ENCODE assay signal across 20 cellular contexts in the genomic region with DNA sequence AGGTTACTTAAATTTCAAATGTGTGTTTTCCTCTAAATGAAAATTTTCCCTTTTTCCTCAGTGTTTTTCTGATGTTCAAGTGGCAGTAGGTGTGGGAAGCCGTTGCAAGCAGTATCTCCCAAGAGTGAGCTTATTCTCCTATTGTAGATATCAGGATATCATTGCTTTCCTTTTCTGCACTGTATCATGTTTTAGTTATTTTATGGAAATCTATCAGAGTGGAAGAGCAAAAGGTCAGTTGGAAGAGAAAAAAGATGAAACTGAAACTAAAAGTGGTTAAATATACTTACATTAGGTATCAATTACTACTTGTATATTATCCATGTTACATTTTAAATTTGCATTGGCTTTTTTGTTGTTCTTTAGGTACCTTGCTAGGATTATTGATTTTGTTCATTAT. TPM values are rescaled to one million over a fixed set of nuclear protein-coding genes. Genes with fewer than 3 reads are reported as not detected.
A peak's percentile ranks its signal among the peaks of the same experiment; 100 is the strongest.
DNase-seq lines count a peak whose midpoint lies in the region; ATAC-seq lines count a peak whose summit lies in the region.
"Had no signal": no experiment of that assay in that cellular context is flagged by ENCODE, and none has a peak within 500 bp of the region (broad histone marks: within the 10 kb centered on the region; RNA-seq: fewer than 3 reads in every experiment).

No MANE protein-coding gene starts in this region.

- DNase-seq in stimulated activated naive CD8-positive, alpha-beta T cell treated with anti-CD3 and anti-CD28 coated beads, Interleukin-15, Interleukin-2, amounts not matched to agents 100 U/mL and 50 U/mL, for 24 hours: no peak
- DNase-seq in NCI-H2029 (lab: John Stamatoyannopoulos, UW): peak; percentile 22
- no peak for DNase-seq in central memory CD8-positive, alpha-beta T cell (ENCODE audit: low spot score in 2 of 2)
- DNase-seq in mesenteric fat pad (ENCODE audit: low spot score): no peak
- no peak for DNase-seq in NCI-H1436 (lab: John Stamatoyannopoulos, UW)
- no peak for DNase-seq in NCI-H82 treated with DMSO at 0.1 percent for 48 hours (lab: John Stamatoyannopoulos, UW; ENCODE audit: unreplicated experiment)
- DNase-seq: foreskin keratinocyte, GDM1, hypothalamus, islet precursor cell, mammary epithelial cell, naive B cell, NCI-H2171, NCI-H526, PC-9, tibial artery had no signal

- H3K36me3 Mint-ChIP-seq in stimulated activated naive CD8-positive, alpha-beta T cell treated with anti-CD3 and anti-CD28 coated beads, Interleukin-15, Interleukin-2, amounts not matched to agents 100 ng/mL and 50 ng/mL, for 24 hours (ENCODE audit: low read depth): peaks cover 44% of the 10 kb centered on the region
- peaks cover 6% of the 10 kb centered on the region for H3K36me3 Mint-ChIP-seq in central memory CD8-positive, alpha-beta T cell (ENCODE audit: insufficient read depth)

- ATAC-seq in stimulated activated naive CD8-positive, alpha-beta T cell treated with anti-CD3 and anti-CD28 coated beads, Interleukin-15, Interleukin-2, amounts not matched to agents 100 U/mL and 50 U/mL, for 24 hours: no peak
- no peak for ATAC-seq in central memory CD8-positive, alpha-beta T cell (replicated peaks; ENCODE audit: extremely low read depth, poor library complexity, severe bottlenecking)
- ATAC-seq: foreskin keratinocyte; sciatic nerve; stimulated activated memory B cell treated with anti-CD40 and anti-IgM and Interleukin-4, amounts not matched to agents 10 μg/mL and 1 μg/mL and 100 μg/mL, for 72 hours had no signal

- H3K27me3 Mint-ChIP-seq in stimulated activated naive CD8-positive, alpha-beta T cell treated with anti-CD3 and anti-CD28 coated beads, Interleukin-15, Interleukin-2, amounts not matched to agents 100 ng/mL and 50 ng/mL, for 24 hours: no peaks in the 10 kb centered on the region
- no peaks in the 10 kb centered on the region for H3K27me3 Mint-ChIP-seq in central memory CD8-positive, alpha-beta T cell
- H3K27me3 Mint-ChIP-seq: naive B cell; stimulated activated memory B cell treated with anti-CD40 and anti-IgM and Interleukin-4, amounts not matched to agents 10 μg/mL and 1 μg/mL and 100 μg/mL, for 72 hours had no signal

- H3K4me3 Mint-ChIP-seq in stimulated activated naive CD8-positive, alpha-beta T cell treated with anti-CD3 and anti-CD28 coated beads, Interleukin-15, Interleukin-2, amounts not matched to agents 100 ng/mL and 50 ng/mL, for 24 hours: peak overlapping the region; percentile 70
- H3K4me3 Mint-ChIP-seq in central memory CD8-positive, alpha-beta T cell: peak overlapping the region; percentile 8
- H3K4me3 Mint-ChIP-seq: stimulated activated memory B cell treated with anti-CD40 and anti-IgM and Interleukin-4, amounts not matched to agents 10 μg/mL and 1 μg/mL and 100 μg/mL, for 72 hours had no signal

- H3K9me3 Mint-ChIP-seq in stimulated activated naive CD8-positive, alpha-beta T cell treated with anti-CD3 and anti-CD28 coated beads, Interleukin-15, Interleukin-2, amounts not matched to agents 100 ng/mL and 50 ng/mL, for 24 hours: peaks cover 23% of the 10 kb centered on the region
- H3K9me3 Mint-ChIP-seq in central memory CD8-positive, alpha-beta T cell: peaks cover 11% of the 10 kb centered on the region

- H3K27ac Mint-ChIP-seq in stimulated activated naive CD8-positive, alpha-beta T cell treated with anti-CD3 and anti-CD28 coated beads, Interleukin-15, Interleukin-2, amounts not matched to agents 100 ng/mL and 50 ng/mL, for 24 hours: peak overlapping the region; percentile 43
- H3K27ac Mint-ChIP-seq in central memory CD8-positive, alpha-beta T cell (ENCODE audit: low read depth): no peak overlapping the region
- H3K27ac Mint-ChIP-seq: naive B cell; stimulated activated memory B cell treated with anti-CD40 and anti-IgM and Interleukin-4, amounts not matched to agents 10 μg/mL and 1 μg/mL and 100 μg/mL, for 72 hours had no signal

- peaks cover 47% of the 10 kb centered on the region for H3K4me1 Mint-ChIP-seq in stimulated activated naive CD8-positive, alpha-beta T cell treated with anti-CD3 and anti-CD28 coated beads, Interleukin-15, Interleukin-2, amounts not matched to agents 100 ng/mL and 50 ng/mL, for 24 hours (ENCODE audit: low read depth)
- peaks cover 58% of the 10 kb centered on the region for H3K4me1 Mint-ChIP-seq in central memory CD8-positive, alpha-beta T cell

RNA-seq across cellular contexts. Expression of gene PDE3B, which starts 57.0 kb away (rescaled TPM):
- 71.5 TPM for total RNA-seq in mesenteric fat pad
- total RNA-seq: HT1080, mammary epithelial cell, PC-9 had no signal
